27 cellular contexts compared by ENCODE assay signal in genomic region chr7:155584261-155584660, GRCh38. TPM values are rescaled to one million over a fixed set of nuclear protein-coding genes. Genes with fewer than 3 reads are reported as not detected.
"Had no signal": no experiment of that assay in that cellular context is flagged by ENCODE, and none has a peak within 500 bp of the region (broad histone marks: within the 10 kb centered on the region; RNA-seq: fewer than 3 reads in every experiment).

No MANE protein-coding gene starts in this region.

- H3K36me3 ChIP-seq: adrenal gland, Peyer's patch had no signal

- H3K27me3 ChIP-seq: adrenal gland, Peyer's patch had no signal

- H3K9me3 Mint-ChIP-seq: activated B cell treated with CpG ODN at 0.5 μM for 24 hours; activated CD4-positive, alpha-beta memory T cell treated with anti-CD3 and anti-CD28 coated beads, Interleukin-2, amount 10 ng/mL, durations not matched to agents 7 days and 5 days; activated naive CD8-positive, alpha-beta T cell treated with anti-CD3 and anti-CD28 coated beads, Interleukin-2, amount 10 ng/mL, durations not matched to agents 7 days and 5 days; activated T-cell treated with anti-CD3 and anti-CD28 coated beads, Interleukin-2, amount 50 U/mL, for 72 hours; activated T-helper 2 cell treated with anti-CD3 and anti-CD28 coated beads, Interferon-gamma antibody, Interleukin-2, Interleukin-4, amounts not matched to agents 10 μg/mL and 5 μg/mL and 100 μg/mL, durations not matched to agents 14 hours and 24 hours and 36 hours; central memory CD8-positive, alpha-beta T cell; T-cell had no signal

- H3K36me3 Mint-ChIP-seq: activated naive CD8-positive, alpha-beta T cell treated with anti-CD3 and anti-CD28 coated beads, Interleukin-2, amount 10 ng/mL, durations not matched to agents 7 days and 5 days; T-cell had no signal

- ATAC-seq: activated T-cell treated with anti-CD3 and anti-CD28 coated beads, Interleukin-2, amount 50 U/mL, for 72 hours; T-cell had no signal

- H3K4me1 ChIP-seq: Peyer's patch had no signal

- DNase-seq: activated B cell treated with CpG ODN at 0.5 μM for 24 hours; activated CD4-positive, alpha-beta memory T cell treated with anti-CD3 and anti-CD28 coated beads, Interleukin-2, amount 10 ng/mL, durations not matched to agents 7 days and 5 days; activated CD4-positive, alpha-beta T cell treated with anti-CD3 and anti-CD28 coated beads for 1 hour; activated CD4-positive, alpha-beta T cell treated with anti-CD3 and anti-CD28 coated beads, Interleukin-2, amount 50 U/mL, for 1 hour; activated naive CD4-positive, alpha-beta T cell treated with anti-CD3 and anti-CD28 coated beads, Interleukin-2, amount 50 U/mL, for 16 hours; activated naive CD8-positive, alpha-beta T cell treated with anti-CD3 and anti-CD28 coated beads, Interleukin-2, amount 10 ng/mL, durations not matched to agents 7 days and 5 days; activated T-cell treated with anti-CD3 and anti-CD28 coated beads, Interleukin-2, amount 50 U/mL, for 72 hours; anterior cingulate cortex; Karpas-422; MM.1S; NCI-H1105; NCI-H1436; NCI-H187; NCI-H2081; NCI-H524; Peyer's patch; SHP77 treated with DMSO at 0.1 percent for 48 hours; T-cell; T-helper 2 cell; T1000 had no signal

- H3K4me3 ChIP-seq: adrenal gland, K562, Peyer's patch had no signal

- H3K9me3 ChIP-seq: adrenal gland, Peyer's patch had no signal

- H3K27ac ChIP-seq: adrenal gland, Peyer's patch, RWPE1 had no signal

- H3K4me1 Mint-ChIP-seq: activated B cell treated with CpG ODN at 0.5 μM for 24 hours; central memory CD8-positive, alpha-beta T cell; T-cell had no signal

- H3K27ac Mint-ChIP-seq: activated B cell treated with CpG ODN at 0.5 μM for 24 hours; activated CD4-positive, alpha-beta memory T cell treated with anti-CD3 and anti-CD28 coated beads, Interleukin-2, amount 10 ng/mL, durations not matched to agents 7 days and 5 days; activated naive CD8-positive, alpha-beta T cell treated with anti-CD3 and anti-CD28 coated beads, Interleukin-2, amount 10 ng/mL, durations not matched to agents 7 days and 5 days; activated T-cell treated with anti-CD3 and anti-CD28 coated beads, Interleukin-2, amount 50 U/mL, for 72 hours; activated T-helper 2 cell treated with anti-CD3 and anti-CD28 coated beads, Interferon-gamma antibody, Interleukin-2, Interleukin-4, amounts not matched to agents 10 μg/mL and 5 μg/mL and 100 μg/mL, durations not matched to agents 14 hours and 24 hours and 36 hours; T-cell had no signal

- H3K4me3 Mint-ChIP-seq: activated B cell treated with CpG ODN at 0.5 μM for 24 hours; activated CD4-positive, alpha-beta memory T cell treated with anti-CD3 and anti-CD28 coated beads, Interleukin-2, amount 10 ng/mL, durations not matched to agents 7 days and 5 days; activated naive CD8-positive, alpha-beta T cell treated with anti-CD3 and anti-CD28 coated beads, Interleukin-2, amount 10 ng/mL, durations not matched to agents 7 days and 5 days; activated T-cell treated with anti-CD3 and anti-CD28 coated beads, Interleukin-2, amount 50 U/mL, for 72 hours; central memory CD8-positive, alpha-beta T cell; T-cell had no signal

RNA-seq across cellular contexts. Expression of gene CNPY1, which starts 37.9 kb away (rescaled TPM):
- total RNA-seq: activated B cell treated with CpG ODN at 0.5 μM for 24 hours; activated CD4-positive, alpha-beta memory T cell treated with anti-CD3 and anti-CD28 coated beads, Interleukin-2, amount 10 ng/mL, durations not matched to agents 7 days and 5 days; activated CD8-positive, alpha-beta memory T cell treated with anti-CD3 and anti-CD28 coated beads for 36 hours; activated naive CD8-positive, alpha-beta T cell treated with anti-CD3 and anti-CD28 coated beads, Interleukin-2, amount 10 ng/mL, durations not matched to agents 7 days and 5 days; activated T-cell treated with anti-CD3 and anti-CD28 coated beads, Interleukin-2, amount 50 U/mL, for 72 hours; activated T-helper 2 cell treated with anti-CD3 and anti-CD28 coated beads, Interferon-gamma antibody, Interleukin-2, Interleukin-4, amounts not matched to agents 10 μg/mL and 5 μg/mL and 100 μg/mL, durations not matched to agents 14 hours and 24 hours and 36 hours; adrenal gland; K562; SK-MEL-5; T-cell had no signal
- polyA plus RNA-seq: adrenal gland, K562 had no signal
